8 cellular contexts compared by ENCODE assay signal in genomic region chr19:19386373-19386869, GRCh38. TPM values are rescaled to one million over a fixed set of nuclear protein-coding genes. Genes with fewer than 3 reads are reported as not detected.
DNase-seq lines count a peak whose midpoint lies in the region; FAIRE-seq and TF ChIP-seq lines count a peak whose summit lies in the region.

No MANE protein-coding gene starts in this region.

- peak overlapping the region; percentile 96 for H3K27ac Mint-ChIP-seq in activated CD4-positive, alpha-beta T cell treated with anti-CD3 and anti-CD28 coated beads, Interleukin-2, amount 10 ng/mL, durations not matched to agents 7 days and 5 days
- peak overlapping the region; percentile 95 for H3K27ac Mint-ChIP-seq in activated naive CD4-positive, alpha-beta T cell treated with anti-CD3 and anti-CD28 coated beads, Interleukin-2, amount 10 ng/mL, durations not matched to agents 7 days and 5 days

- no peak for TF ChIP-seq CTCF in kidney (IDR thresholded peaks at IDR 0.05; ENCODE audit: borderline replicate concordance, extremely low read depth, insufficient read depth)
- no peak for TF ChIP-seq CTCF in tibial artery (IDR thresholded peaks at IDR 0.05)

- H3K9ac ChIP-seq in kidney (ENCODE audit: low read length in 2 of 2), result peak overlapping the region; percentile 76 to 91

- H3K27me3 ChIP-seq in tibial artery, result no peaks in the 10 kb centered on the region

- DNase-seq in activated CD4-positive, alpha-beta T cell treated with anti-CD3 and anti-CD28 coated beads, Interleukin-2, amount 10 ng/mL, durations not matched to agents 7 days and 5 days, result peak; percentile 33
- DNase-seq in activated CD4-positive, alpha-beta T cell treated with anti-CD3 and anti-CD28 coated beads for 48 hours, result no peak
- peak; percentile 52 for DNase-seq in activated naive CD4-positive, alpha-beta T cell treated with anti-CD3 and anti-CD28 coated beads, Interleukin-2, amount 10 ng/mL, durations not matched to agents 7 days and 5 days
- DNase-seq in kidney (peak; percentile 70), tibial artery (no peak), inferior parietal cortex (ENCODE audit: extremely low spot score) (no peak), putamen (ENCODE audit: low spot score) (no peak)
- no peak for DNase-seq in stimulated activated CD4-positive, alpha-beta T cell treated with anti-CD3 and anti-CD28 coated beads, Interleukin-1b, Interleukin-23, amount 100 ng/mL, for 48 hours

- peak overlapping the region; percentile 94 for H3K4me3 Mint-ChIP-seq in activated CD4-positive, alpha-beta T cell treated with anti-CD3 and anti-CD28 coated beads, Interleukin-2, amount 10 ng/mL, durations not matched to agents 7 days and 5 days
- H3K4me3 Mint-ChIP-seq in activated naive CD4-positive, alpha-beta T cell treated with anti-CD3 and anti-CD28 coated beads, Interleukin-2, amount 10 ng/mL, durations not matched to agents 7 days and 5 days, result peak overlapping the region; percentile 94

- peaks cover 43% of the 10 kb centered on the region for H3K4me1 Mint-ChIP-seq in activated CD4-positive, alpha-beta T cell treated with anti-CD3 and anti-CD28 coated beads, Interleukin-2, amount 10 ng/mL, durations not matched to agents 7 days and 5 days
- H3K4me1 Mint-ChIP-seq in activated naive CD4-positive, alpha-beta T cell treated with anti-CD3 and anti-CD28 coated beads, Interleukin-2, amount 10 ng/mL, durations not matched to agents 7 days and 5 days, result peaks cover 57% of the 10 kb centered on the region

- H3K27ac ChIP-seq in kidney (ENCODE audit: low read depth in 2 of 2, low read length in 2 of 2), result peak overlapping the region; percentile 18 to 48
- peak overlapping the region; percentile 82 to 84 for H3K27ac ChIP-seq in tibial artery

- intact Hi-C loops in kidney (cut with DNase I), result no loop called here
- intact Hi-C loops in tibial artery (cut with DNase I; ENCODE audit: low total_unique reads), result no loop called here

- H3K4me1 ChIP-seq in kidney (ENCODE audit: control insufficient read depth in 1 of 2, insufficient read depth in 1 of 2, low read depth in 1 of 2, low read length in 2 of 2) (peaks cover 25 to 29% of the 10 kb centered on the region in 2 donors), tibial artery (peaks cover 0 to 62% (median 46%) of the 10 kb centered on the region in 4 donors)

- H3K9me3 Mint-ChIP-seq in activated CD4-positive, alpha-beta T cell treated with anti-CD3 and anti-CD28 coated beads, Interleukin-2, amount 10 ng/mL, durations not matched to agents 7 days and 5 days, result no peaks in the 10 kb centered on the region
- no peaks in the 10 kb centered on the region for H3K9me3 Mint-ChIP-seq in activated naive CD4-positive, alpha-beta T cell treated with anti-CD3 and anti-CD28 coated beads, Interleukin-2, amount 10 ng/mL, durations not matched to agents 7 days and 5 days

- H3K27me3 Mint-ChIP-seq in activated CD4-positive, alpha-beta T cell treated with anti-CD3 and anti-CD28 coated beads, Interleukin-2, amount 10 ng/mL, durations not matched to agents 7 days and 5 days, result no peaks in the 10 kb centered on the region
- peaks cover 5% of the 10 kb centered on the region for H3K27me3 Mint-ChIP-seq in activated naive CD4-positive, alpha-beta T cell treated with anti-CD3 and anti-CD28 coated beads, Interleukin-2, amount 10 ng/mL, durations not matched to agents 7 days and 5 days

- FAIRE-seq in kidney (lab: Jason Lieb, UNC), result no peak

- H3K36me3 ChIP-seq in kidney (ENCODE audit: control insufficient read depth in 1 of 2, insufficient read depth in 2 of 2, low read length in 2 of 2) (no peaks in the 10 kb centered on the region), tibial artery (no peaks in the 10 kb centered on the region)

- H3K9me3 ChIP-seq in kidney (ENCODE audit: control insufficient read depth in 1 of 2, low read length in 2 of 2), result no peaks in the 10 kb centered on the region
- H3K9me3 ChIP-seq in tibial artery, result no peaks in the 10 kb centered on the region

- peaks cover 24% of the 10 kb centered on the region for H3K36me3 Mint-ChIP-seq in activated CD4-positive, alpha-beta T cell treated with anti-CD3 and anti-CD28 coated beads, Interleukin-2, amount 10 ng/mL, durations not matched to agents 7 days and 5 days (ENCODE audit: low read depth)
- peaks cover 29% of the 10 kb centered on the region for H3K36me3 Mint-ChIP-seq in activated naive CD4-positive, alpha-beta T cell treated with anti-CD3 and anti-CD28 coated beads, Interleukin-2, amount 10 ng/mL, durations not matched to agents 7 days and 5 days

- H3K4me3 ChIP-seq in kidney (ENCODE audit: low read length in 2 of 2), result peak overlapping the region; percentile 77 to 81
- peak overlapping the region; percentile 74 for H3K4me3 ChIP-seq in tibial artery

- CTCF ChIA-PET in activated CD4-positive, alpha-beta T cell treated with anti-CD3 and anti-CD28 coated beads, Interleukin-2, amount 10 ng/mL, durations not matched to agents 7 days and 5 days (lab: Charles Lee), result no interaction called here
- CTCF ChIA-PET in activated naive CD4-positive, alpha-beta T cell treated with anti-CD3 and anti-CD28 coated beads, Interleukin-2, amount 10 ng/mL, durations not matched to agents 7 days and 5 days (lab: Charles Lee), result no interaction called here

- POLR2A ChIA-PET in activated CD4-positive, alpha-beta T cell treated with anti-CD3 and anti-CD28 coated beads, Interleukin-2, amount 10 ng/mL, durations not matched to agents 7 days and 5 days (lab: Charles Lee), result no interaction called here

RNA-seq across cellular contexts. Expression of gene GATAD2A, which starts 19.1 kb away (rescaled TPM):
- 100 to 1,000 TPM; 122 to 135 TPM for total RNA-seq in activated CD4-positive, alpha-beta T cell treated with anti-CD3 and anti-CD28 coated beads, Interleukin-2, amount 10 ng/mL, durations not matched to agents 7 days and 5 days
- total RNA-seq in kidney, result 91.0 TPM
- polyA plus RNA-seq in kidney (ENCODE audit: insufficient read depth, low read depth, low replicate concordance), result 18.0 TPM

Comparison
In these comparisons a context has a peak if more than half of its experiments do, and no peak if none do; other contexts are left out.
1. DNase-seq: peak in activated CD4-positive, alpha-beta T cell treated with anti-CD3 and anti-CD28 coated beads, Interleukin-2, amount 10 ng/mL, durations not matched to agents 7 days and 5 days (single experiment), activated naive CD4-positive, alpha-beta T cell treated with anti-CD3 and anti-CD28 coated beads, Interleukin-2, amount 10 ng/mL, durations not matched to agents 7 days and 5 days (single experiment) and kidney (single experiment); none in activated CD4-positive, alpha-beta T cell treated with anti-CD3 and anti-CD28 coated beads for 48 hours (single experiment), tibial artery (0 of 2), inferior parietal cortex (single experiment), stimulated activated CD4-positive, alpha-beta T cell treated with anti-CD3 and anti-CD28 coated beads, Interleukin-1b, Interleukin-23, amount 100 ng/mL, for 48 hours (single experiment) and putamen (single experiment).